In the genomic region with DNA sequence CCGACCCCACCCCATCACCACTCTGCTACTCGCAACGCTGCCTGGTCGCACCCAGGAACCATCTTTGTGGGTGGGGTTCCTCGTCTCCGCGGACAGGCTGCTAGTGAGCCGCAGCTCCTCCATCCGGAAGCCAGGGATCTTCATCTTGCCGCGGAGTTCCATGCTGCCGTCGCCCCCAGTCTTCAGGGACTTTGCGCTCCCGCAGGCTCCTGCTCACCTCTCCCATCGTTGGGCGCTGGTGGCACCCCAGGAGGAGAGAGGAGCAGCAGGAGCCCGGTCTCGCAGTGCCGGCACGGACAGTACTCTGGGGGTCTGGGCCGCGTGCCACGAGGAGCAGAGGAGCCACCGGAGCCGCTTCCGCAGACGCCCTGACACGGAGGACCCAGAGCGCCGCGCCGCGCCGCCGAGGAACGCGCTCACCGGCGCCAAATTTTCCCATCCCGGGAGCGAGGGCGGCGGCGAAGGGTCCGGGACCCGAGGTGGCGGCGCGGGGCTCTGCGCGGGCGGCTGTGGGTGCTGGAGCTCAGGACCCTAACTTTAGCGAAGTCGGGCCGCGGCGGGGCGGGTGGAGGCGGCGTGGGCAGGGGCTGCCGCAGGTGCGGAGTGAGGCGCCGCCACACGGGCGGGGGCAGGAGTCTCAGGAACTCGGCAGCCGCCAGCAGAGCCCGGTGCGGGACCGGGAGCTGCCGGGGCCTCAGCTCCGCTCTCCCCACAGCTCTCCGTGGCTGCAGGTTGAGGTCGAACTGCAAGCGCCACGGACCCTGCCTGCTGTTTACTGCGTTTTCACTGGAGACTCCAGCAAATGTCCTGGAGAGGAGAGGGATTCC, we compare ENCODE assay signal across 10 cellular contexts.
DNase-seq lines count a peak whose midpoint lies in the region; ATAC-seq and TF ChIP-seq lines count a peak whose summit lies in the region.
"Had no signal": no experiment of that assay in that cellular context is flagged by ENCODE, and none has a peak within 500 bp of the region (broad histone marks: within the 10 kb centered on the region; RNA-seq: fewer than 3 reads in every experiment).

No MANE protein-coding gene starts in this region.

- ATAC-seq in foreskin keratinocyte (peak; percentile 66), GM18870 (IDR thresholded peaks at IDR 0.05; ENCODE audit: unreplicated experiment) (no peak), esophagus mucosa (no peak)

- H3K9me3 ChIP-seq in Caco-2 (no peaks in the 10 kb centered on the region), MG63 (no peaks in the 10 kb centered on the region)

- no TSS peak for BruUV-seq in Caco-2 (replicated peaks; lab: Mats Ljungman, UMichigan)

- H3K27me3 ChIP-seq in Caco-2 (replicated peaks; ENCODE audit: control insufficient read depth, insufficient read depth, low read length) (peaks cover 2% of the 10 kb centered on the region; the same call in 1 of the 2 replicates), MG63 (peaks cover 17% of the 10 kb centered on the region), foreskin keratinocyte (peaks cover 26% of the 10 kb centered on the region)

- peak overlapping the region; percentile 62 for H3K4me3 Mint-ChIP-seq in Caco-2 (ENCODE audit: unreplicated experiment)

- no peaks in the 10 kb centered on the region for H3K36me3 Mint-ChIP-seq in Caco-2 (ENCODE audit: insufficient read depth, unreplicated experiment)

- H3K36me3 ChIP-seq in Caco-2 (ENCODE audit: control insufficient read depth, insufficient read depth, low read length) (no peaks in the 10 kb centered on the region), MG63 (no peaks in the 10 kb centered on the region)

- intact Hi-C loops in Caco-2 (cut with micrococcal nuclease; ENCODE audit: unreplicated experiment): no loop called here

- POLR2A ChIA-PET in Caco-2 (lab: Charles Lee): no interaction called here

- H3K4me1 ChIP-seq in Caco-2: no peaks in the 10 kb centered on the region
- H3K4me1 ChIP-seq in foreskin keratinocyte: no peaks in the 10 kb centered on the region

- DNase-seq in Caco-2 (peak in 1 of 2 experiments; percentile 8), MG63 (peak; percentile 12), foreskin keratinocyte (no peak), occipital lobe (lab: John Stamatoyannopoulos, UW) (peak; percentile 51), HT-29 (ENCODE audit: low spot score) (no peak), SW 1271 (lab: John Stamatoyannopoulos, UW) (no peak)
- DNase-seq: cerebellar nuclear complex, NCI-H1436 had no signal

- no peaks in the 10 kb centered on the region for H3K4me1 Mint-ChIP-seq in Caco-2 (ENCODE audit: low read depth, unreplicated experiment)

- H3K27ac ChIP-seq in foreskin keratinocyte: no peak overlapping the region

- CTCF ChIA-PET in Caco-2 (lab: Charles Lee): interaction anchor here (0.6 kb wide), 1 partner anchor 46 kb away, joined by 3 read pairs; no protein-coding TSS in a partner anchor

- H3K9me3 Mint-ChIP-seq in Caco-2 (ENCODE audit: unreplicated experiment): no peaks in the 10 kb centered on the region

- peaks cover 12% of the 10 kb centered on the region for H3K27me3 Mint-ChIP-seq in Caco-2 (ENCODE audit: insufficient read depth, unreplicated experiment)

- no peak overlapping the region for H3K27ac Mint-ChIP-seq in Caco-2 (ENCODE audit: unreplicated experiment)

- TF ChIP-seq CTCF in Caco-2 (IDR thresholded peaks at IDR 0.05; ENCODE audit: insufficient read depth in 1 of 2, low read depth in 1 of 2, low read length in 1 of 2, severe bottlenecking in 1 of 2, unreplicated experiment in 1 of 2) (no peak), foreskin keratinocyte (conservative IDR thresholded peaks at IDR 0.05) (no peak)

- H3K4me3 ChIP-seq in Caco-2 (ENCODE audit: low read depth, low read length): peak overlapping the region; percentile 18
- peak overlapping the region; percentile 29 for H3K4me3 ChIP-seq in MG63

Comparison
In these comparisons a context has a peak if more than half of its experiments do, and no peak if none do; other contexts are left out.
1. DNase-seq: peak in MG63 (single experiment) and occipital lobe (single experiment); none in foreskin keratinocyte (0 of 2), HT-29 (single experiment) and SW 1271 (0 of 2).